10 cellular contexts compared by ENCODE assay signal in the genomic region with DNA sequence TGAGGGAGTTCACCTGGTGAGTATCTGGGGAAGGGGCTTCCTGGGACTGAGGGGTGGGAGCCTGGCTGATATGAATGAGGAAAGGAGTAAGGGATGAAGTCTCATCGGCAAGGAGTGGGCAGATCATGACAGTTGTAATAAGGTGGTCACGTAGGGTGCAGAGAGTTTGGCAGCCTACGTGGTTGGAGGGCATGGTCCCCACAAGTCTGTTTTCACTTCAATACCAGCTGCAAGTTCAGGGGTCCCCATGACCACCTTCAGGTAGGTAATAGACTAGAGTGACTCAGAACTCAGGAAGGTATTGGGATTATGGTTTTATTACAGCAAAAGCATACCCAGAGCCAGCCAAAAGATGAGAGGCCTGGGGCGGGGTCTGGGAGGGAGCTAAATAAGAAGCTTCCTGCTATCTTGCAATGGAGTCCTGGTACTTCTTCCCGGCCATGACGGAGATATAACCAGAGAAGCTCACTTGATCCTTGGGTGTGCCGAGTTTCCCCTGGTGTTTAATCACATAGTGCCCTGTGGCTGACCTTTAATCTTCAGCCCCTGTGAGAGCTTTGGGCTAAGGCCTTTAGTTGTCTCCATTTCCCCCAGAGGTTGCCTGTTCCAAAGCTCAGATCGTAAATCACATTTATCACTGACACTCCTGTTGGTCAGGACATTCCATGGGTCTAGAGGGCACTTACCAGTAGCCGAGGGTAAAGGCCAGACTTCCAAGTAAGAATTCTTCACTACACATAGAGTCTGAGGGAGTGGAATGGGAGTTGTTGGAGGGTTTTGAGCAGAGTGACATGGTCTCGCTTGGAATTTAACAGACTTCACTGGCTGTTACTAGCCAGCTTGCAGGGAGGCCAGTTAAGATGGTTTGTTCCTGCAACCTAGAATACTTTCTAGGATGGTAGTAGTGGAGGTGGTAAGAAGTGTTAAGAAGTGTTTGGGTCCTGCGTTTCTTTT. TPM values are rescaled to one million over a fixed set of nuclear protein-coding genes. Genes with fewer than 3 reads are reported as not detected.
DNase-seq lines count a peak whose midpoint lies in the region; ATAC-seq and TF ChIP-seq lines count a peak whose summit lies in the region.
"Had no signal": no experiment of that assay in that cellular context is flagged by ENCODE, and none has a peak within 500 bp of the region (broad histone marks: within the 10 kb centered on the region; RNA-seq: fewer than 3 reads in every experiment).

No MANE protein-coding gene starts in this region.

- H3K9me3 Mint-ChIP-seq in naive thymus-derived CD4-positive, alpha-beta T cell, result no peaks in the 10 kb centered on the region
- H3K9me3 Mint-ChIP-seq: memory B cell had no signal

- no peaks in the 10 kb centered on the region for H3K9me3 ChIP-seq in naive thymus-derived CD4-positive, alpha-beta T cell (ENCODE audit: control insufficient read depth in 2 of 3, low read length in 3 of 3)

- H3K36me3 Mint-ChIP-seq in naive thymus-derived CD4-positive, alpha-beta T cell, result peaks cover 13 to 32% (median 22%) of the 10 kb centered on the region in 5 donors

- no peak for TF ChIP-seq CTCF in cardiac fibroblast (IDR thresholded peaks at IDR 0.05; ENCODE audit: low read depth, low read length)

- no peak overlapping the region for H3K27ac ChIP-seq in naive thymus-derived CD4-positive, alpha-beta T cell (ENCODE audit: low read depth, low read length)

- H3K4me3 Mint-ChIP-seq in naive thymus-derived CD4-positive, alpha-beta T cell, result peak overlapping the region in 1 of 10 donors; percentile 3
- H3K4me3 Mint-ChIP-seq: memory B cell had no signal

- ATAC-seq in naive thymus-derived CD4-positive, alpha-beta T cell, result peak; percentile 28
- no peak for ATAC-seq in HG02588 (IDR thresholded peaks at IDR 0.05; ENCODE audit: unreplicated experiment)

- H3K27me3 Mint-ChIP-seq in naive thymus-derived CD4-positive, alpha-beta T cell, result no peaks in the 10 kb centered on the region

- intact Hi-C loops in naive thymus-derived CD4-positive, alpha-beta T cell (cut with micrococcal nuclease), result no loop called here

- no peaks in the 10 kb centered on the region for H3K27me3 ChIP-seq in naive thymus-derived CD4-positive, alpha-beta T cell (ENCODE audit: control insufficient read depth in 2 of 2, insufficient read depth in 2 of 2, low read length in 2 of 2)

- peaks cover 6 to 23% (median 11%) of the 10 kb centered on the region in 7 donors for H3K4me1 Mint-ChIP-seq in naive thymus-derived CD4-positive, alpha-beta T cell
- H3K4me1 Mint-ChIP-seq: memory B cell had no signal

- POLR2A ChIA-PET in naive thymus-derived CD4-positive, alpha-beta T cell (lab: Charles Lee), result interaction anchor here (1.7 kb wide), 1 partner anchor 8 kb away, joined by 10 read pairs; a partner anchor contains a TSS

- CTCF ChIA-PET in naive thymus-derived CD4-positive, alpha-beta T cell (lab: Charles Lee), result no interaction called here

- in situ Hi-C loops in G401 (cut with HindIII; ENCODE audit: low sequenced_read_pairs), result no loop called here

- H3K4me1 ChIP-seq in naive thymus-derived CD4-positive, alpha-beta T cell (ENCODE audit: control insufficient read depth in 2 of 2, insufficient read depth in 2 of 2, low read length in 2 of 2), result no peaks in the 10 kb centered on the region

- DNase-seq in G401 (ENCODE audit: low spot score) (peak; percentile 64), M059J (ENCODE audit: low read depth) (peak; percentile 78), cardiac fibroblast (ENCODE audit: low read depth in 2 of 2) (peak; percentile 31 to 48), hepatic stellate cell (ENCODE audit: low spot score) (no peak), AML-193 (lab: John Stamatoyannopoulos, UW) (no peak), germinal center (ENCODE audit: low spot score) (no peak)
- peak in 1 of 9 donors; percentile 4 for DNase-seq in naive thymus-derived CD4-positive, alpha-beta T cell

- H3K27ac Mint-ChIP-seq in naive thymus-derived CD4-positive, alpha-beta T cell, result peak overlapping the region in 4 of 9 donors; percentile 24 to 62 (median 46)
- H3K27ac Mint-ChIP-seq: memory B cell had no signal

- no peak overlapping the region for H3K4me3 ChIP-seq in cardiac fibroblast (replicated peaks in 1 of 2; ENCODE audit: low read depth in 2 of 2, low read length in 2 of 2)
- H3K4me3 ChIP-seq in naive thymus-derived CD4-positive, alpha-beta T cell (ENCODE audit: low read length), result no peak overlapping the region

- H3K36me3 ChIP-seq in naive thymus-derived CD4-positive, alpha-beta T cell (ENCODE audit: control insufficient read depth in 2 of 3, insufficient read depth in 3 of 3, low read length in 3 of 3), result peaks cover 23 to 54% (median 40%) of the 10 kb centered on the region in 3 experiments

RNA-seq across cellular contexts. Expression of a gene that starts 9.1 kb away (rescaled TPM):
- total RNA-seq in G401 (2014; rRNA removed; shearing (Covaris generic)), result 225 and 239 TPM in 2 replicates
- 125 and 141 TPM in 2 replicates for total RNA-seq in M059J (2014; rRNA removed; shearing (Covaris generic))
- 100 to 1,000 TPM; 159 to 239 (median 218) TPM for total RNA-seq in naive thymus-derived CD4-positive, alpha-beta T cell
- 100 to 1,000 TPM; 118 to 189 TPM for polyA plus RNA-seq in naive thymus-derived CD4-positive, alpha-beta T cell

RNA-seq across cellular contexts. Expression of a gene that starts 31.4 kb away (rescaled TPM):
- not detected in 2 replicates for total RNA-seq in G401 (2014; rRNA removed; shearing (Covaris generic))
- not detected in 2 replicates for total RNA-seq in M059J (2014; rRNA removed; shearing (Covaris generic))
- total RNA-seq in naive thymus-derived CD4-positive, alpha-beta T cell, result not detected
- polyA plus RNA-seq in naive thymus-derived CD4-positive, alpha-beta T cell, result not detected

RNA-seq across cellular contexts. Expression of a gene that starts 50.4 kb away (rescaled TPM):
- 103 and 110 TPM in 2 replicates for total RNA-seq in G401 (2014; rRNA removed; shearing (Covaris generic))
- 55.2 and 61.8 TPM in 2 replicates for total RNA-seq in M059J (2014; rRNA removed; shearing (Covaris generic))
- total RNA-seq in naive thymus-derived CD4-positive, alpha-beta T cell, result 100 to 1,000 TPM in 4 of 5 experiments, 10 to 100 TPM in 1; 87.2 to 279 (median 102) TPM
- polyA plus RNA-seq in naive thymus-derived CD4-positive, alpha-beta T cell, result 10 to 100 TPM; 55.0 to 56.9 TPM

RNA-seq across cellular contexts. Expression of a gene that starts 57.1 kb away (rescaled TPM):
- total RNA-seq in G401 (2014; rRNA removed; shearing (Covaris generic)), result not detected in 2 replicates
- total RNA-seq in M059J (2014; rRNA removed; shearing (Covaris generic)), result not detected in 2 replicates
- under 1 TPM in 1 of 5 experiments, not detected in 4; 0.89 TPM for total RNA-seq in naive thymus-derived CD4-positive, alpha-beta T cell
- polyA plus RNA-seq in naive thymus-derived CD4-positive, alpha-beta T cell, result 1 to 10 TPM; 1.6 to 2.1 TPM
- total RNA-seq: urinary bladder had no signal
- polyA plus RNA-seq: urinary bladder had no signal

RNA-seq across cellular contexts. Expression of a gene that starts 57.9 kb away (rescaled TPM):
- 40.9 and 49.0 TPM in 2 replicates for total RNA-seq in G401 (2014; rRNA removed; shearing (Covaris generic))
- 57.2 and 57.5 TPM in 2 replicates for total RNA-seq in M059J (2014; rRNA removed; shearing (Covaris generic))
- 100 to 1,000 TPM in 2 of 5 experiments, 10 to 100 TPM in 3; 47.0 to 152 (median 57.3) TPM for total RNA-seq in naive thymus-derived CD4-positive, alpha-beta T cell
- polyA plus RNA-seq in naive thymus-derived CD4-positive, alpha-beta T cell, result 10 to 100 TPM; 23.8 to 32.8 TPM

Comparison
In these comparisons a context has a peak if more than half of its experiments do, and no peak if none do; other contexts are left out.
1. DNase-seq: peak in G401 (single experiment), M059J (single experiment) and cardiac fibroblast (2 of 2); none in hepatic stellate cell (single experiment), AML-193 (0 of 2) and germinal center (single experiment).